23 cellular contexts compared by ENCODE assay signal in the genomic region with DNA sequence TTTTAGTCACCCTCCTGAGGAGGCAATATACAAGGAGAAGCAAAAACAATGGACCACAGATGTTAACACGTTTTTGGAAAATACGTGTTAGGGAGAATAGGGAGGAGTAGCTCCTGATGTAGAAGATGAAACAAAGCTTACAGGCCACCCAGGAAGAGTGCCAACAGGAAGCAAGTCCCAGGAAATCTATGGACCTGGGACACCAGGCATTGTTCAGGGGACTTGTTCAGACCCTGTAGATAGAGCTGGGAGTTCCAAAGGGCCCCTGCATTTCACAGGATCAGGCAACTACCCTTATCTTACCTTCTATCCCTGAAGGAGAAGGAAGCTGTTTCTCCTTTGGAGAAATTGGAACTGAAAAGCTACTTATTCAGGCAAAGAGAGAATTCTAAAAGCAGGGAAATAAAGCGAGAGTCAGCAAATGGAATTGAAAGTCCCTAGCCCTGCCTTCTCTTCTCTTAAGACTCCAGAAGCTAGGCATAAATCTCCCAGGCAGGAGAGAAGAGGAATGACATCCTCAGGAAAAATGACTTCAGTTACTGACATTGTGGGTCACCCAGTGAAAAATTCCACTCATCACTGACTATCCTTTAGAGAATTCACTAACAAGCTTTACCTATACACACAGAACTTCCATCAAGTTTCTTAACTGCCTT.
DNase-seq lines count a peak whose midpoint lies in the region; ATAC-seq, FAIRE-seq and TF ChIP-seq lines count a peak whose summit lies in the region.
"Had no signal": no experiment of that assay in that cellular context is flagged by ENCODE, and none has a peak within 500 bp of the region (broad histone marks: within the 10 kb centered on the region; RNA-seq: fewer than 3 reads in every experiment).

No MANE protein-coding gene starts in this region.

- no peak overlapping the region for H3K9ac ChIP-seq in endothelial cell of umbilical vein (replicated peaks; ENCODE audit: extremely low read depth, insufficient read depth, low read length)
- H3K9ac ChIP-seq in PC-3 (ENCODE audit: low read length) = no peak overlapping the region

- peak; percentile 49 for FAIRE-seq in endothelial cell of umbilical vein (lab: Jason Lieb, UNC)

- H3K36me3 Mint-ChIP-seq in nephron (ENCODE audit: low read depth) (no peaks in the 10 kb centered on the region), T-cell (no peaks in the 10 kb centered on the region)
- H3K36me3 Mint-ChIP-seq: CD4-positive, alpha-beta memory T cell had no signal

- peak overlapping the region in 2 of 3 experiments; percentile 2 to 38 for H3K27ac Mint-ChIP-seq in nephron
- H3K27ac Mint-ChIP-seq in T-cell = no peak overlapping the region
- H3K27ac Mint-ChIP-seq: activated naive CD4-positive, alpha-beta T cell treated with anti-CD3 and anti-CD28 coated beads, Interleukin-2, amount 50 U/mL, for 72 hours; CD4-positive, alpha-beta memory T cell had no signal

- peaks cover 14% of the 10 kb centered on the region for H3K4me1 Mint-ChIP-seq in nephron
- H3K4me1 Mint-ChIP-seq in T-cell = no peaks in the 10 kb centered on the region
- H3K4me1 Mint-ChIP-seq: CD4-positive, alpha-beta memory T cell had no signal

- H3K4me1 ChIP-seq in PC-9 (replicated peaks; ENCODE audit: insufficient read depth) (no peaks in the 10 kb centered on the region), endothelial cell of umbilical vein (ENCODE audit: control insufficient read depth, extremely low read depth, insufficient read depth, low read length) (no peaks in the 10 kb centered on the region), PC-3 (ENCODE audit: insufficient read depth, low read length) (no peaks in the 10 kb centered on the region)
- H3K4me1 ChIP-seq: prostate gland, upper lobe of right lung had no signal

- H2AFZ ChIP-seq in PC-9 (0 out of 2 replicates have a peak overlapping the region, but pooled peaks have one; percentile 21), endothelial cell of umbilical vein (ENCODE audit: low read depth, low read length) (no peak overlapping the region), PC-3 (ENCODE audit: low read length) (no peak overlapping the region)

- TF ChIP-seq POLR2A in endothelial cell of umbilical vein (IDR thresholded peaks at IDR 0.05; ENCODE audit: low read depth, low read length) = no peak

- H3K36me3 ChIP-seq in PC-9 (ENCODE audit: low read depth) (no peaks in the 10 kb centered on the region), endothelial cell of umbilical vein (ENCODE audit: control insufficient read depth in 2 of 2, extremely low read depth in 1 of 2, insufficient read depth in 2 of 2, low read length in 2 of 2) (no peaks in the 10 kb centered on the region), PC-3 (ENCODE audit: low read depth, low read length) (no peaks in the 10 kb centered on the region)
- H3K36me3 ChIP-seq: Peyer's patch, prostate gland, upper lobe of right lung had no signal

- no peaks in the 10 kb centered on the region for H3K9me1 ChIP-seq in endothelial cell of umbilical vein (replicated peaks; ENCODE audit: control insufficient read depth, extremely low read depth, insufficient read depth, low read length)

- dilution Hi-C loops in endothelial cell of umbilical vein (cut with MboI; ENCODE audit: extremely low pct_ligation_motif_present, low sequenced_read_pairs) = no loop called here

- POLR2A ChIA-PET in PC-9 (lab: Charles Lee; ENCODE audit: unreplicated experiment) (interaction anchor here (0.7 kb wide), 1 partner anchor 14 kb away, joined by 4 read pairs; no protein-coding TSS in a partner anchor), endothelial cell of umbilical vein (lab: Charles Lee) (no interaction called here), T-cell (lab: Charles Lee) (interaction anchor here in 1 of 2 donors (0.6 kb wide), 1 partner anchor 9 kb away, joined by 5 read pairs; no protein-coding TSS in a partner anchor), PC-3 (lab: Charles Lee; ENCODE audit: unreplicated experiment) (no interaction called here)

- H3F3A ChIP-seq in PC-9 (ENCODE audit: insufficient read depth, low read depth) (no peaks in the 10 kb centered on the region), PC-3 (ENCODE audit: low read length, unreplicated experiment) (no peaks in the 10 kb centered on the region)

- TF ChIP-seq CTCF in PC-9 (conservative IDR thresholded peaks at IDR 0.05) (no peak), endothelial cell of umbilical vein (IDR thresholded peaks at IDR 0.05; ENCODE audit: extremely low read depth in 1 of 2, insufficient read depth in 1 of 2, low read depth in 1 of 2, low read length in 2 of 2) (no peak), nephron (IDR thresholded peaks at IDR 0.05; ENCODE audit: unreplicated experiment in 3 of 3) (no peak), PC-3 (conservative IDR thresholded peaks at IDR 0.05; ENCODE audit: low read depth, low read length) (no peak)

- H3K4me2 ChIP-seq in PC-9 = no peak overlapping the region
- H3K4me2 ChIP-seq in endothelial cell of umbilical vein (ENCODE audit: insufficient read depth, low read length) = no peak overlapping the region
- H3K4me2 ChIP-seq in PC-3 (ENCODE audit: low read length) = no peak overlapping the region

- H3K9me2 ChIP-seq in PC-9 (ENCODE audit: insufficient read depth) (0 out of 2 replicates have a peak, but pooled peaks cover 4% of the 10 kb centered on the region), PC-3 (replicated peaks; ENCODE audit: low read length) (no peaks in the 10 kb centered on the region)

- no peak overlapping the region for H3K4me3 ChIP-seq in PC-9
- H3K4me3 ChIP-seq in endothelial cell of umbilical vein (replicated peaks in 1 of 3; ENCODE audit: insufficient read depth in 1 of 3, low read depth in 1 of 3, low read length in 3 of 3) = no peak overlapping the region
- no peak overlapping the region for H3K4me3 ChIP-seq in PC-3 (ENCODE audit: low read length)
- H3K4me3 ChIP-seq: Peyer's patch, prostate gland, upper lobe of right lung had no signal

- CTCF ChIA-PET in PC-9 (lab: Charles Lee) = no interaction called here
- CTCF ChIA-PET in endothelial cell of umbilical vein (lab: Charles Lee) = interaction anchor here (2.6 kb wide), 1 partner anchor 107 kb away, joined by 8 read pairs; no protein-coding TSS in a partner anchor
- CTCF ChIA-PET in T-cell (lab: Charles Lee) = no interaction called here
- CTCF ChIA-PET in PC-3 (lab: Charles Lee) = no interaction called here

- intact Hi-C loops in PC-9 (cut with micrococcal nuclease; ENCODE audit: unreplicated experiment) = no loop called here
- intact Hi-C loops in endothelial cell of umbilical vein (cut with micrococcal nuclease) = loop anchor here (2.0 kb wide), 1 partner anchor 19 kb away; no protein-coding TSS in a partner anchor
- intact Hi-C loops in PC-3 (cut with micrococcal nuclease) = no loop called here

- H3K27ac ChIP-seq in PC-9 (no peak overlapping the region), endothelial cell of umbilical vein (ENCODE audit: insufficient read depth, low read depth, low read length) (no peak overlapping the region), PC-3 (ENCODE audit: low read length) (no peak overlapping the region)
- H3K27ac ChIP-seq: prostate gland, upper lobe of right lung had no signal

- H3K27me3 Mint-ChIP-seq in nephron (ENCODE audit: low read depth) = no peaks in the 10 kb centered on the region
- H3K27me3 Mint-ChIP-seq in T-cell = no peaks in the 10 kb centered on the region

- 0 out of 2 replicates have a peak, but pooled peaks cover 4% of the 10 kb centered on the region for H3K9me3 ChIP-seq in PC-9 (ENCODE audit: insufficient read depth, low read depth)
- H3K9me3 ChIP-seq in endothelial cell of umbilical vein (replicated peaks; ENCODE audit: control insufficient read depth, insufficient read depth, low read length) = no peaks in the 10 kb centered on the region
- H3K9me3 ChIP-seq in PC-3 (ENCODE audit: low read length) = no peaks in the 10 kb centered on the region
- H3K9me3 ChIP-seq: Peyer's patch, prostate gland, upper lobe of right lung had no signal

- no TSS peak for BruUV-seq in PC-9 (replicated peaks; lab: Mats Ljungman, UMichigan)
- no TSS peak for BruUV-seq in endothelial cell of umbilical vein (replicated peaks; lab: Mats Ljungman, UMichigan)
- no TSS peak for BruUV-seq in PC-3 (replicated peaks; lab: Mats Ljungman, UMichigan)

- no peak for ATAC-seq in T-cell (replicated peaks in 1 of 4)
- no peak; the same call in 1 of the 2 replicates for ATAC-seq in PC-3
- ATAC-seq: activated naive CD4-positive, alpha-beta T cell treated with anti-CD3 and anti-CD28 coated beads, Interleukin-2, amount 50 U/mL, for 72 hours; left lobe of liver; upper lobe of right lung had no signal

- H3K9me3 Mint-ChIP-seq in nephron = no peaks in the 10 kb centered on the region
- no peaks in the 10 kb centered on the region for H3K9me3 Mint-ChIP-seq in T-cell
- H3K9me3 Mint-ChIP-seq: CD4-positive, alpha-beta memory T cell had no signal

- H3K27me3 ChIP-seq in PC-9 (ENCODE audit: insufficient read depth, low read depth) (no peaks in the 10 kb centered on the region), endothelial cell of umbilical vein (ENCODE audit: control insufficient read depth in 2 of 2, insufficient read depth in 2 of 2, low read length in 2 of 2) (no peaks in the 10 kb centered on the region), PC-3 (ENCODE audit: low read length) (no peaks in the 10 kb centered on the region)
- H3K27me3 ChIP-seq: Peyer's patch, upper lobe of right lung had no signal

- H4K20me1 ChIP-seq in PC-9 (ENCODE audit: insufficient read depth) (no peaks in the 10 kb centered on the region), endothelial cell of umbilical vein (replicated peaks; ENCODE audit: control insufficient read depth, extremely low read depth, insufficient read depth, low read length) (no peaks in the 10 kb centered on the region), PC-3 (ENCODE audit: low read length) (no peaks in the 10 kb centered on the region)

- DNase-seq in EH (ENCODE audit: low read depth) = peak; percentile 21
- no peak for DNase-seq in PC-9
- DNase-seq in endothelial cell of umbilical vein (ENCODE audit: low read depth, low spot score) = no peak
- no peak for DNase-seq in T-cell
- DNase-seq in PC-3 = no peak
- DNase-seq in NCI-H1694 treated with DMSO at 0.1 percent for 48 hours (lab: John Stamatoyannopoulos, UW) = no peak
- DNase-seq in KG1 (lab: John Stamatoyannopoulos, UW) = no peak
- DNase-seq: activated CD4-positive, alpha-beta T cell treated with anti-CD3 and anti-CD28 coated beads for 48 hours; AML-193; CD4-positive, alpha-beta memory T cell; cerebellar nuclear complex; DMS153; head of caudate nucleus; NCI-H1436 treated with DMSO at 0.1 percent for 48 hours; NCI-H510A treated with DMSO at 0.1 percent for 48 hours; SIG-M5; T-helper 2 cell; upper lobe of right lung had no signal

- no peak overlapping the region for H3K4me3 Mint-ChIP-seq in nephron
- no peak overlapping the region for H3K4me3 Mint-ChIP-seq in T-cell
- H3K4me3 Mint-ChIP-seq: CD4-positive, alpha-beta memory T cell had no signal

- H3K79me2 ChIP-seq in PC-9 (ENCODE audit: low read depth) = no peaks in the 10 kb centered on the region
- no peaks in the 10 kb centered on the region for H3K79me2 ChIP-seq in endothelial cell of umbilical vein (ENCODE audit: control insufficient read depth, insufficient read depth, low read length)
- no peaks in the 10 kb centered on the region for H3K79me2 ChIP-seq in PC-3 (ENCODE audit: low read length)

TF ChIP-seq in endothelial cell of umbilical vein, 7 proteins besides CTCF, POLR2A, EP300 and RAD21 (continues in another document):
- TF ChIP-seq JUN (IDR thresholded peaks at IDR 0.05; ENCODE audit: borderline replicate concordance, insufficient read depth, insufficient read length, low read depth) (no peak), POLR2AphosphoS5 (IDR thresholded peaks at IDR 0.05; ENCODE audit: insufficient read depth, low read depth, low read length) (no peak)

Comparison
In these comparisons a context has a peak if more than half of its experiments do, and no peak if none do; other contexts are left out.
1. H3K27ac Mint-ChIP-seq: peak in nephron (2 of 3); none in T-cell (0 of 2).